2 cellular contexts compared by ENCODE assay signal in genomic region chr1:8318436-8318835, GRCh38.
TF ChIP-seq lines count a peak whose summit lies in the region.

No MANE protein-coding gene starts in this region.

TF ChIP-seq in A549, 52 proteins besides CTCF, POLR2A, EP300 and RAD21:
- TF ChIP-seq MAX (IDR thresholded peaks at IDR 0.05) (no peak), POLR2AphosphoS2 (conservative IDR thresholded peaks at IDR 0.05; ENCODE audit: low read length) (no peak), PHF8 (IDR thresholded peaks at IDR 0.05; ENCODE audit: borderline replicate concordance, low read depth) (no peak), CBX2 (IDR thresholded peaks at IDR 0.05; ENCODE audit: borderline replicate concordance, low read depth) (no peak)

TF ChIP-seq in GM12878, 131 proteins besides CTCF, POLR2A, EP300 and RAD21:
- TF ChIP-seq ESRRA (IDR thresholded peaks at IDR 0.05; ENCODE audit: low read length) (no peak), CHD4 (IDR thresholded peaks at IDR 0.05) (no peak)
